In the genomic region with DNA sequence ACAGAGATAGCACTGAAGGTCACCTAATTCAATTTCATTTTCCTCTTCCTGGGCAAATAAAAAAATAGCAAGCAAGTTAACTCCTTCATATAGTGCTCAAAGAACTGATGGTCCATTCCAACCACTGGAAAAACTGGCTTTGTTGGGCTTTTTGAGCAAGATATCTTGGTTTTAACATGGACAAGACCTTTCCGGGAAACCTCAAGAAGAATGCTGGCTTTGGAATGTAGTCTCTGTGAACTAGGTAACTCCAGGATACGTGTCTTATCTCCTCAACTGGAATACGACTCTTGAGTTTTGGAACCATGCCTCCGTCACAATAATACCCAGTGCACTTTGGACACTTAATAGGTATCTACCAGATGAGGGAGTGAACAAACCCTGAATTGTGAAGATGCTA, we compare ENCODE assay signal across 24 cellular contexts.
"Had no signal": no experiment of that assay in that cellular context is flagged by ENCODE, and none has a peak within 500 bp of the region (broad histone marks: within the 10 kb centered on the region; RNA-seq: fewer than 3 reads in every experiment).

No MANE protein-coding gene starts in this region.

- H3K9me3 ChIP-seq: colonic mucosa, esophagus muscularis mucosa, esophagus squamous epithelium, gastrocnemius medialis, gastroesophageal sphincter, heart left ventricle, heart right ventricle had no signal

- H3K27me3 Mint-ChIP-seq: dendritic cell treated with granulocyte-macrophage colony-stimulating factor and Interleukin-4, amounts not matched to agents 40 ng/mL and 50 ng/mL, for 4 days had no signal

- H3K9me3 Mint-ChIP-seq: effector memory CD8-positive, alpha-beta T cell; endodermal cell had no signal

- H3K4me1 ChIP-seq: colonic mucosa, esophagus muscularis mucosa, esophagus squamous epithelium, foreskin keratinocyte, gastrocnemius medialis, gastroesophageal sphincter, heart left ventricle, heart right ventricle had no signal

- H3K4me3 ChIP-seq: colonic mucosa, coronary artery, dorsolateral prefrontal cortex, esophagus muscularis mucosa, esophagus squamous epithelium, gastrocnemius medialis, gastroesophageal sphincter, heart left ventricle, heart right ventricle had no signal

- DNase-seq: colonic mucosa; cortex of kidney; dermis blood vessel endothelial cell; dorsolateral prefrontal cortex; effector CD4-positive, alpha-beta T cell; effector CD8-positive, alpha-beta T cell; effector memory CD4-positive, alpha-beta T cell; effector memory CD8-positive, alpha-beta T cell; endodermal cell; erythroblast; esophagus squamous epithelium; foreskin fibroblast; foreskin keratinocyte; foreskin melanocyte; gastrocnemius medialis; glutamatergic neuron; head of caudate nucleus; heart left ventricle; heart right ventricle had no signal

- H3K36me3 ChIP-seq: colonic mucosa, esophagus muscularis mucosa, esophagus squamous epithelium, gastrocnemius medialis, gastroesophageal sphincter, heart left ventricle, heart right ventricle had no signal

- H3K27ac Mint-ChIP-seq: dendritic cell treated with granulocyte-macrophage colony-stimulating factor and Interleukin-4, amounts not matched to agents 40 ng/mL and 50 ng/mL, for 4 days; effector memory CD8-positive, alpha-beta T cell; endodermal cell had no signal

- H3K27me3 ChIP-seq: colonic mucosa, foreskin keratinocyte, gastrocnemius medialis had no signal

- H3K4me3 Mint-ChIP-seq: dendritic cell treated with granulocyte-macrophage colony-stimulating factor and Interleukin-4, amounts not matched to agents 40 ng/mL and 50 ng/mL, for 4 days; effector memory CD8-positive, alpha-beta T cell; endodermal cell had no signal

- H3K27ac ChIP-seq: colonic mucosa, coronary artery, dorsolateral prefrontal cortex, epithelial cell of prostate, esophagus muscularis mucosa, esophagus squamous epithelium, foreskin keratinocyte, gastrocnemius medialis, gastroesophageal sphincter, heart left ventricle, heart right ventricle had no signal
